Comparison of ENCODE assay signal across 9 cellular contexts in genomic region chr17:21375757-21376584, GRCh38. TPM values are rescaled to one million over a fixed set of nuclear protein-coding genes. Genes with fewer than 3 reads are reported as not detected.
DNase-seq lines count a peak whose midpoint lies in the region; ATAC-seq lines count a peak whose summit lies in the region.
"Had no signal": no experiment of that assay in that cellular context is flagged by ENCODE, and none has a peak within 500 bp of the region (broad histone marks: within the 10 kb centered on the region; RNA-seq: fewer than 3 reads in every experiment).

KCNJ12 (plus strand) TSS chr17:21376357; CDS start chr17:21415343, 38,986 bp downstream.

- ATAC-seq in left lobe of liver (peak; percentile 4), GM18870 (IDR thresholded peaks at IDR 0.05; ENCODE audit: unreplicated experiment) (no peak)

- peak; percentile 63 for DNase-seq in NCI-H748 (lab: John Stamatoyannopoulos, UW; ENCODE audit: unreplicated experiment)
- DNase-seq in NCI-H748 treated with DMSO at 0.1 percent for 48 hours (lab: John Stamatoyannopoulos, UW) = no peak
- DNase-seq in caudate nucleus (lab: John Stamatoyannopoulos, UW) = peak in 39 of 61 donors; percentile 3 to 79 (median 41)
- no peak for DNase-seq in left lobe of liver (ENCODE audit: low spot score)
- DNase-seq in superior temporal gyrus (ENCODE audit: extremely low spot score) = peak; percentile 15
- no peak for DNase-seq in NOMO-1 treated with DMSO at 0.1 percent for 48 hours (lab: John Stamatoyannopoulos, UW; ENCODE audit: unreplicated experiment)
- no peak for DNase-seq in activated CD4-positive, CD25-positive, alpha-beta regulatory T cell (lab: John Stamatoyannopoulos, UW)

- H3K27ac ChIP-seq in caudate nucleus (ENCODE audit: low read depth, low read length) = no peak within 1 kb of the TSS

RNA-seq across cellular contexts. Expression of gene KCNJ12, which starts in this region (rescaled TPM):
- total RNA-seq in left lobe of liver = 1.7 TPM
- total RNA-seq: T-helper 2 cell treated with Interferon-gamma antibody and Interleukin-4, amounts not matched to agents 100 ng/mL and 5 ng/mL, for 36 hours had no signal

Comparison
In these comparisons a context has a peak if more than half of its experiments do, and no peak if none do; other contexts are left out.
1. DNase-seq: peak in NCI-H748 (single experiment), caudate nucleus (39 of 61) and superior temporal gyrus (single experiment); none in NCI-H748 treated with DMSO at 0.1 percent for 48 hours (single experiment), left lobe of liver (single experiment), NOMO-1 treated with DMSO at 0.1 percent for 48 hours (single experiment) and activated CD4-positive, CD25-positive, alpha-beta regulatory T cell (0 of 4).